In genomic region chr3:51393564-51393963, GRCh38 we compare ENCODE assay signal across 15 cellular contexts. TPM values are rescaled to one million over a fixed set of nuclear protein-coding genes. Genes with fewer than 3 reads are reported as not detected.
DNase-seq lines count a peak whose midpoint lies in the region; FAIRE-seq and TF ChIP-seq lines count a peak whose summit lies in the region.
"Had no signal": no experiment of that assay in that cellular context is flagged by ENCODE, and none has a peak within 500 bp of the region (broad histone marks: within the 10 kb centered on the region; RNA-seq: fewer than 3 reads in every experiment).

No MANE protein-coding gene starts in this region.

- no TSS peak for BruUV-seq in OCI-LY7 (replicated peaks; lab: Mats Ljungman, UMichigan)

- H2AFZ ChIP-seq in OCI-LY7 (ENCODE audit: low read length) (no peak overlapping the region), H1 (ENCODE audit: low read length) (no peak overlapping the region)

- intact Hi-C loops in OCI-LY7 (cut with micrococcal nuclease; ENCODE audit: unreplicated experiment) (no loop called here), posterior vena cava (cut with DNase I) (no loop called here)

- no peaks in the 10 kb centered on the region for H3K9me2 ChIP-seq in OCI-LY7 (ENCODE audit: insufficient read depth, low read length)

- no peak overlapping the region for H2AK5ac ChIP-seq in H1 (ENCODE audit: low read depth, low read length)

- H3K4me3 ChIP-seq in OCI-LY7 (ENCODE audit: low read depth, low read length, poor library complexity, severe bottlenecking) (peak overlapping the region; percentile 2), H1 (ENCODE audit: extremely low read depth in 1 of 4, insufficient read depth in 2 of 4, low read depth in 3 of 4, low read length in 4 of 4) (peak overlapping the region in 1 of 4 experiments; percentile 83; a peak in 2 of 8 replicates)

- H3K56ac ChIP-seq in H1 (replicated peaks; ENCODE audit: insufficient read length, low read depth, low read length): no peak overlapping the region

- H3K9me3 Mint-ChIP-seq in T-helper 1 cell treated with Interleukin-12 subunit alpha and Interleukin-12 subunit beta and Interleukin-4 antibody, amounts not matched to agents 30 μg/mL and 1 μg/mL, for 36 hours: no peaks in the 10 kb centered on the region

- CTCF ChIA-PET in OCI-LY7 (lab: Charles Lee; ENCODE audit: unreplicated experiment) (no interaction called here), H1 (lab: Charles Lee; ENCODE audit: partially characterized antibody) (interaction anchor here (1.1 to 2.2 kb wide), 6 partner anchors 10 to 778 kb away, joined by 3 to 8 read pairs (median 4); no protein-coding TSS in a partner anchor)

- H3K4me2 ChIP-seq in OCI-LY7 (ENCODE audit: low read length) (peak overlapping the region; percentile 37; the same call in 1 of the 2 replicates), H1 (ENCODE audit: insufficient read depth in 1 of 2, low read depth in 2 of 2, low read length in 2 of 2) (peak overlapping the region; percentile 23 to 52; a peak in 1 of 4 replicates)

- peak overlapping the region; percentile 51 for H4K8ac ChIP-seq in H1 (ENCODE audit: extremely low read depth, insufficient read depth, low read length)

- H3K79me2 ChIP-seq in OCI-LY7 (ENCODE audit: insufficient read depth, low read depth, low read length): peaks cover 51% of the 10 kb centered on the region
- H3K79me2 ChIP-seq in H1 (ENCODE audit: control insufficient read depth in 1 of 2, insufficient read depth in 2 of 2, low read length in 2 of 2): peaks cover 22 to 44% of the 10 kb centered on the region in 2 experiments

- peaks cover 35% of the 10 kb centered on the region for H3K36me3 Mint-ChIP-seq in T-helper 1 cell treated with Interleukin-12 subunit alpha and Interleukin-12 subunit beta and Interleukin-4 antibody, amounts not matched to agents 30 μg/mL and 1 μg/mL, for 36 hours (ENCODE audit: low read depth)

- no peaks in the 10 kb centered on the region for H3K27me3 Mint-ChIP-seq in T-helper 1 cell treated with Interleukin-12 subunit alpha and Interleukin-12 subunit beta and Interleukin-4 antibody, amounts not matched to agents 30 μg/mL and 1 μg/mL, for 36 hours (ENCODE audit: low read depth)

- FAIRE-seq in H1 (lab: Jason Lieb, UNC): no peak
- no peak for FAIRE-seq in frontal cortex (lab: Jason Lieb, UNC)

- H2BK15ac ChIP-seq in H1 (ENCODE audit: low read length): no peak overlapping the region

- peaks cover 38% of the 10 kb centered on the region for H3K4me1 Mint-ChIP-seq in T-helper 1 cell treated with Interleukin-12 subunit alpha and Interleukin-12 subunit beta and Interleukin-4 antibody, amounts not matched to agents 30 μg/mL and 1 μg/mL, for 36 hours (ENCODE audit: low read depth)

- TF ChIP-seq EP300 in H1 (IDR thresholded peaks at IDR 0.05; ENCODE audit: borderline replicate concordance in 1 of 2, low read depth in 2 of 2, low read length in 2 of 2): no peak

- no peak overlapping the region for H3K23ac ChIP-seq in H1 (ENCODE audit: insufficient read length)

- peaks cover 17% of the 10 kb centered on the region for H3K79me1 ChIP-seq in H1 (ENCODE audit: low read depth, low read length)

- H3K18ac ChIP-seq in H1 (ENCODE audit: extremely low read depth, low read length): no peak overlapping the region

- TF ChIP-seq CTCF in OCI-LY7 (conservative IDR thresholded peaks at IDR 0.05; ENCODE audit: low read length) (no peak), H1 (IDR thresholded peaks at IDR 0.05; ENCODE audit: control extremely low read depth in 1 of 3, insufficient read depth in 1 of 3, low read depth in 1 of 3, low read length in 3 of 3) (no peak)

- H4K91ac ChIP-seq in H1 (replicated peaks; ENCODE audit: insufficient read length, low read length): no peak overlapping the region

- no peak for TF ChIP-seq RAD21 in H1 (IDR thresholded peaks at IDR 0.05 in 1 of 2, conservative IDR thresholded peaks at IDR 0.05 in 1 of 2; ENCODE audit: low read depth in 2 of 2, low read length in 2 of 2)

- no peak overlapping the region for H3K4ac ChIP-seq in H1 (replicated peaks; ENCODE audit: insufficient read length, low read depth, low read length)

- POLR2A ChIA-PET in OCI-LY7 (lab: Charles Lee) (interaction anchor here (0.6 kb wide), 1 partner anchor 526 kb away, joined by 3 read pairs; no protein-coding TSS in a partner anchor), H1 (lab: Charles Lee; ENCODE audit: partially characterized antibody) (interaction anchor here (1.1 to 2.8 kb wide), 7 partner anchors 8 to 106 kb away, joined by 3 to 9 read pairs (median 6); partner anchors contain the start of genes DCAF1 and MANF)

- no peak overlapping the region for H3K14ac ChIP-seq in H1 (ENCODE audit: insufficient read length)

- TF ChIP-seq POLR2A in H1 (IDR thresholded peaks at IDR 0.05; ENCODE audit: control extremely low read depth in 1 of 2, low read depth in 2 of 2, low read length in 2 of 2): no peak

- no peak overlapping the region for H2BK120ac ChIP-seq in H1 (replicated peaks; ENCODE audit: low read depth, low read length)

- H2BK5ac ChIP-seq in H1 (ENCODE audit: low read depth, low read length): 0 out of 2 replicates have a peak overlapping the region, but pooled peaks have one; percentile 25

- peaks cover 9% of the 10 kb centered on the region; the same call in 1 of the 2 replicates for H3K23me2 ChIP-seq in H1 (ENCODE audit: low read depth, low read length)

- DNase-seq in T-helper 1 cell (no peak), OCI-LY7 (ENCODE audit: low spot score) (no peak), H1 (ENCODE audit: low read depth in 1 of 2, low spot score in 2 of 2) (no peak), posterior vena cava (ENCODE audit: low spot score) (peak; percentile 64), NCI-H2029 treated with DMSO at 0.1 percent for 48 hours (lab: John Stamatoyannopoulos, UW) (no peak), frontal cortex (ENCODE audit: low spot score in 2 of 2) (no peak), anterior cingulate cortex (lab: John Stamatoyannopoulos, UW) (no peak)
- DNase-seq: activated CD4-positive, CD25-positive, alpha-beta regulatory T cell; caudate nucleus; DMS 273 treated with DMSO at 0.1 percent for 48 hours; NCI-H1105 treated with DMSO at 0.1 percent for 48 hours; NCI-H524 treated with DMSO at 0.1 percent for 48 hours; SIG-M5; stimulated activated CD4-positive, alpha-beta T cell treated with anti-CD3 and anti-CD28 coated beads, Interleukin-12 subunit alpha, Interleukin-12 subunit beta, amount 100 ng/mL, for 4 hours had no signal

- WGBS in H1 (ENCODE audit: extremely low coverage in 1 of 2, insufficient coverage in 1 of 2, insufficient read length in 1 of 2, insufficient replicate concordance in 2 of 2, low coverage in 1 of 2, low lambda C conversion rate in 2 of 2, missing lambda C conversion rate in 1 of 2), 2 experiments: 91% methylated on average over 13 of the region's 14 CpGs; no CpG with 5 or more reads in 1 of the 2 experiments

- H4K20me1 ChIP-seq in OCI-LY7 (ENCODE audit: insufficient read depth, low read length) (peaks cover 41% of the 10 kb centered on the region), H1 (replicated peaks in 1 of 2; ENCODE audit: control insufficient read depth in 1 of 2, insufficient read depth in 2 of 2, low read length in 2 of 2) (peaks cover 37 to 38% of the 10 kb centered on the region in 2 experiments)

- no peak overlapping the region for H4K5ac ChIP-seq in H1 (ENCODE audit: insufficient read length, low read depth, low read length)

- no peak overlapping the region for H3K4me3 Mint-ChIP-seq in T-helper 1 cell treated with Interleukin-12 subunit alpha and Interleukin-12 subunit beta and Interleukin-4 antibody, amounts not matched to agents 30 μg/mL and 1 μg/mL, for 36 hours

- H3K36me3 ChIP-seq in OCI-LY7 (ENCODE audit: insufficient read depth, low read length) (peaks cover 85% of the 10 kb centered on the region), H1 (ENCODE audit: control insufficient read depth in 2 of 4, insufficient read depth in 4 of 4, low read length in 3 of 4) (peaks cover 30 to 77% (median 41%) of the 10 kb centered on the region in 4 experiments)

- no peak overlapping the region for H2BK20ac ChIP-seq in H1 (ENCODE audit: low read length)

- no peak overlapping the region for H2BK12ac ChIP-seq in H1 (ENCODE audit: low read depth, low read length)

- H3K9ac ChIP-seq in H1 (replicated peaks in 1 of 4; ENCODE audit: extremely low read depth in 1 of 4, low read depth in 3 of 4, low read length in 3 of 4): no peak overlapping the region

- H3K27ac Mint-ChIP-seq in T-helper 1 cell treated with Interleukin-12 subunit alpha and Interleukin-12 subunit beta and Interleukin-4 antibody, amounts not matched to agents 30 μg/mL and 1 μg/mL, for 36 hours: peak overlapping the region; percentile 6

- H3K9me3 ChIP-seq in OCI-LY7 (ENCODE audit: low read length): no peaks in the 10 kb centered on the region
- H3K9me3 ChIP-seq in H1 (ENCODE audit: insufficient read depth in 2 of 2, low read depth in 1 of 2, low read length in 1 of 2): no peaks in the 10 kb centered on the region; a peak in 1 of 4 replicates

- peaks cover 64% of the 10 kb centered on the region for H3K4me1 ChIP-seq in OCI-LY7 (ENCODE audit: insufficient read depth, low read length, poor library complexity, severe bottlenecking)
- H3K4me1 ChIP-seq in H1 (replicated peaks in 1 of 4; ENCODE audit: control insufficient read depth in 3 of 4, insufficient read depth in 4 of 4, low read length in 3 of 4): peaks cover 0 to 23% (median 14%) of the 10 kb centered on the region in 4 experiments; a peak in 5 of 7 replicates

- no peaks in the 10 kb centered on the region for H3K27me3 ChIP-seq in H1 (replicated peaks in 1 of 4; ENCODE audit: control insufficient read depth in 3 of 4, extremely low read depth in 1 of 4, insufficient read depth in 3 of 4, low read length in 3 of 4)

- no peak overlapping the region for H3K27ac ChIP-seq in OCI-LY7 (ENCODE audit: low read depth, low read length, poor library complexity, severe bottlenecking)
- H3K27ac ChIP-seq in H1 (ENCODE audit: low read depth, low read length): no peak overlapping the region

RNA-seq across cellular contexts. Expression of gene RBM15B, which starts 2.5 kb away (rescaled TPM):
- total RNA-seq in OCI-LY7 (2014; rRNA removed; shearing (Covaris generic)): 30.5 and 34.2 TPM in 2 replicates
- total RNA-seq in OCI-LY7 (2022) (37.4 and 37.6 TPM in 2 replicates), posterior vena cava (10 to 100 TPM; 20.2 to 22.7 TPM), frontal cortex (31.0 TPM)
- total RNA-seq in H1 (2021; fragmentation: NEBNext Ultra II Directional; extraction: Animal tissue kit (Norgen Biotek cat#: 25700)): 59.1 and 60.9 TPM in 2 replicates
- 22.2 and 30.1 TPM in 2 replicates for polyA plus RNA-seq in H1 (2011; rRNA removed)
- 28.2 TPM for polyA plus RNA-seq in H1 (2011; cell fraction: cytosol; rRNA removed)
- 30.4 TPM for polyA plus RNA-seq in H1 (2011; cell fraction: nucleus; rRNA removed)
- polyA plus RNA-seq in H1 (2012, experiment 1 of 2): 42.0 to 44.4 TPM (median 44.0 TPM) in 4 replicates
- 36.6 TPM for polyA plus RNA-seq in H1 (2012, experiment 2 of 2)
- polyA plus RNA-seq in H1 (2013, experiment 1 of 2): 30.4 TPM
- 30.7 TPM for polyA plus RNA-seq in H1 (2013, experiment 2 of 2)
- 36.5 and 42.7 TPM in 2 replicates for polyA minus RNA-seq in H1 (2011; rRNA and poly(A)+ RNA removed)
- 32.4 TPM for polyA minus RNA-seq in H1 (2011; cell fraction: cytosol; rRNA and poly(A)+ RNA removed)
- 42.7 TPM for polyA minus RNA-seq in H1 (2011; cell fraction: nucleus; rRNA and poly(A)+ RNA removed)

RNA-seq across cellular contexts. Expression of gene MANF, which starts 8.5 kb away (rescaled TPM):
- 104 and 122 TPM in 2 replicates for total RNA-seq in OCI-LY7 (2014; rRNA removed; shearing (Covaris generic))
- total RNA-seq in OCI-LY7 (2022) (98.6 and 117 TPM in 2 replicates), posterior vena cava (10 to 100 TPM; 72.6 to 79.2 TPM), frontal cortex (33.8 TPM)
- total RNA-seq in H1 (2021; fragmentation: NEBNext Ultra II Directional; extraction: Animal tissue kit (Norgen Biotek cat#: 25700)): 159 and 175 TPM in 2 replicates
- 25.3 and 37.5 TPM in 2 replicates for polyA plus RNA-seq in H1 (2011; rRNA removed)
- polyA plus RNA-seq in H1 (2011; cell fraction: cytosol; rRNA removed): 61.1 TPM
- 12.3 TPM for polyA plus RNA-seq in H1 (2011; cell fraction: nucleus; rRNA removed)
- polyA plus RNA-seq in H1 (2012, experiment 1 of 2): 112 to 209 TPM (median 134 TPM) in 4 replicates
- polyA plus RNA-seq in H1 (2012, experiment 2 of 2): 47.3 TPM
- polyA plus RNA-seq in H1 (2013, experiment 1 of 2): 193 TPM
- 251 TPM for polyA plus RNA-seq in H1 (2013, experiment 2 of 2)
- polyA minus RNA-seq in H1 (2011; rRNA and poly(A)+ RNA removed): 14.0 and 14.1 TPM in 2 replicates
- 22.5 TPM for polyA minus RNA-seq in H1 (2011; cell fraction: cytosol; rRNA and poly(A)+ RNA removed)
- 15.0 TPM for polyA minus RNA-seq in H1 (2011; cell fraction: nucleus; rRNA and poly(A)+ RNA removed)
